ENCODE assay signal across 1 cellular context in genomic region chr20:38472513-38473352, GRCh38.
TF ChIP-seq lines count a peak whose summit lies in the region.

Gene RALGAPB (plus strand): TSS chr20:38472843. CDS start chr20:38488433, 15,590 bp downstream.

TF ChIP-seq in H1, 55 proteins besides CTCF, POLR2A, EP300 and RAD21 (continued from another document):
- TF ChIP-seq, protein P1, sequence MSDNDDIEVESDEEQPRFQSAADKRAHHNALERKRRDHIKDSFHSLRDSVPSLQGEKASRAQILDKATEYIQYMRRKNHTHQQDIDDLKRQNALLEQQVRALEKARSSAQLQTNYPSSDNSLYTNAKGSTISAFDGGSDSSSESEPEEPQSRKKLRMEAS (IDR thresholded peaks at IDR 0.05): peak; percentile 28; the same call in 1 of the 2 replicates
- TF ChIP-seq SIN3A (conservative IDR thresholded peaks at IDR 0.05 in 1 of 2, IDR thresholded peaks at IDR 0.05 in 1 of 2; ENCODE audit: low read depth in 1 of 2, low read length in 2 of 2): peak; percentile 59 to 63; a peak in 2 of 4 replicates
- peak; percentile 39; the same call in 1 of the 2 replicates for TF ChIP-seq BACH1 (IDR thresholded peaks at IDR 0.05; ENCODE audit: low read length)
- peak; percentile 45 for TF ChIP-seq ASH2L (IDR thresholded peaks at IDR 0.05; ENCODE audit: low read length)
- TF ChIP-seq TAF1 (IDR thresholded peaks at IDR 0.05; ENCODE audit: low read depth, low read length): peak; percentile 82
- TF ChIP-seq TAF7 (optimal IDR thresholded peaks at IDR 0.05; ENCODE audit: borderline replicate concordance, low read depth, low read length): peak; percentile 82
- peak; percentile 60; the same call in 1 of the 2 replicates for TF ChIP-seq SP4 (IDR thresholded peaks at IDR 0.05; ENCODE audit: low read length)
- peak; percentile 75 for TF ChIP-seq PHF8 (conservative IDR thresholded peaks at IDR 0.05; ENCODE audit: low read depth, low read length)
- peak; percentile 79 for TF ChIP-seq TEAD4 (IDR thresholded peaks at IDR 0.05; ENCODE audit: low read depth, low read length)
- TF ChIP-seq, protein P2, sequence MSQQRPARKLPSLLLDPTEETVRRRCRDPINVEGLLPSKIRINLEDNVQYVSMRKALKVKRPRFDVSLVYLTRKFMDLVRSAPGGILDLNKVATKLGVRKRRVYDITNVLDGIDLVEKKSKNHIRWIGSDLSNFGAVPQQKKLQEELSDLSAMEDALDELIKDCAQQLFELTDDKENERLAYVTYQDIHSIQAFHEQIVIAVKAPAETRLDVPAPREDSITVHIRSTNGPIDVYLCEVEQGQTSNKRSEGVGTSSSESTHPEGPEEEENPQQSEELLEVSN (IDR thresholded peaks at IDR 0.05): peak; percentile 12; the same call in 1 of the 2 replicates
- TF ChIP-seq CHD1 (IDR thresholded peaks at IDR 0.05; ENCODE audit: low read depth, low read length): no peak
